38 cellular contexts compared by ENCODE assay signal in genomic region chrX:11331788-11332187, GRCh38. TPM values are rescaled to one million over a fixed set of nuclear protein-coding genes. Genes with fewer than 3 reads are reported as not detected.
"Had no signal": no experiment of that assay in that cellular context is flagged by ENCODE, and none has a peak within 500 bp of the region (broad histone marks: within the 10 kb centered on the region; RNA-seq: fewer than 3 reads in every experiment).

No MANE protein-coding gene starts in this region.

- H3K4me3 Mint-ChIP-seq: activated B cell treated with CpG ODN at 0.5 μM for 24 hours; activated CD4-positive, alpha-beta memory T cell treated with anti-CD3 and anti-CD28 coated beads for 36 hours; activated CD4-positive, alpha-beta T cell treated with anti-CD3 and anti-CD28 coated beads, Interleukin-2, amount 10 ng/mL, durations not matched to agents 24 days and 14 days; activated CD8-positive, alpha-beta T cell treated with anti-CD3 and anti-CD28 coated beads for 36 hours; activated naive CD4-positive, alpha-beta T cell treated with anti-CD3 and anti-CD28 coated beads for 36 hours; activated naive CD8-positive, alpha-beta T cell treated with anti-CD3 and anti-CD28 coated beads for 36 hours; activated T-cell treated with anti-CD3 and anti-CD28 coated beads, Interleukin-2, amount 50 U/mL, for 4 hours; activated T-cell treated with anti-CD3 and anti-CD28 coated beads, Interleukin-2, amount 50 U/mL, for 72 hours; activated T-helper 1 cell treated with anti-CD3 and anti-CD28 coated beads, Interleukin-12 subunit alpha, Interleukin-12 subunit beta, Interleukin-2, Interleukin-4 antibody, amounts not matched to agents 30 ng/mL and 10 ng/mL and 1 ng/mL, durations not matched to agents 14 hours and 24 hours and 36 hours; activated T-helper 17 cell treated with anti-CD3 and anti-CD28 coated beads, Interleukin-2, amount 50 U/mL, for 72 hours; T-helper 1 cell treated with Interleukin-12 subunit alpha and Interleukin-12 subunit beta and Interleukin-4 antibody, amounts not matched to agents 30 μg/mL and 1 μg/mL, for 36 hours; T-helper 2 cell treated with Interferon-gamma antibody and Interleukin-4, amounts not matched to agents 5 μg/mL and 100 μg/mL, for 36 hours had no signal

- ATAC-seq: activated CD8-positive, alpha-beta T cell treated with anti-CD3 and anti-CD28 coated beads for 36 hours; activated naive CD4-positive, alpha-beta T cell treated with anti-CD3 and anti-CD28 coated beads, Interleukin-2, amount 50 U/mL, for 72 hours; activated T-cell treated with anti-CD3 and anti-CD28 coated beads, Interleukin-2, amount 50 U/mL, for 4 hours; activated T-cell treated with anti-CD3 and anti-CD28 coated beads, Interleukin-2, amount 50 U/mL, for 72 hours; activated T-helper 17 cell treated with anti-CD3 and anti-CD28 coated beads, Interleukin-2, amount 50 U/mL, for 72 hours; body of pancreas had no signal

- H3K4me1 Mint-ChIP-seq: activated CD4-positive, alpha-beta T cell treated with anti-CD3 and anti-CD28 coated beads, Interleukin-2, amount 10 ng/mL, durations not matched to agents 24 days and 14 days; activated naive CD8-positive, alpha-beta T cell treated with anti-CD3 and anti-CD28 coated beads for 36 hours; activated T-helper 17 cell treated with anti-CD3 and anti-CD28 coated beads, Interleukin-2, amount 50 U/mL, for 72 hours had no signal

- H3K27ac ChIP-seq: adrenal gland, body of pancreas, brain microvascular endothelial cell, breast epithelium, VCaP had no signal

- H3K4me1 ChIP-seq: adrenal gland, body of pancreas, breast epithelium had no signal

- H3K27ac Mint-ChIP-seq: activated B cell treated with CpG ODN at 0.5 μM for 24 hours; activated CD4-positive, alpha-beta memory T cell treated with anti-CD3 and anti-CD28 coated beads for 36 hours; activated CD4-positive, alpha-beta T cell treated with anti-CD3 and anti-CD28 coated beads, Interleukin-2, amount 10 ng/mL, durations not matched to agents 24 days and 14 days; activated CD8-positive, alpha-beta T cell treated with anti-CD3 and anti-CD28 coated beads for 36 hours; activated naive CD4-positive, alpha-beta T cell treated with anti-CD3 and anti-CD28 coated beads for 36 hours; activated naive CD8-positive, alpha-beta T cell treated with anti-CD3 and anti-CD28 coated beads for 36 hours; activated T-cell treated with anti-CD3 and anti-CD28 coated beads, Interleukin-2, amount 50 U/mL, for 72 hours; activated T-helper 1 cell treated with anti-CD3 and anti-CD28 coated beads, Interleukin-12 subunit alpha, Interleukin-12 subunit beta, Interleukin-2, Interleukin-4 antibody, amounts not matched to agents 30 ng/mL and 10 ng/mL and 1 ng/mL, durations not matched to agents 14 hours and 24 hours and 36 hours; activated T-helper 17 cell treated with anti-CD3 and anti-CD28 coated beads, Interleukin-2, amount 50 U/mL, for 72 hours; T-helper 1 cell treated with Interleukin-12 subunit alpha and Interleukin-12 subunit beta and Interleukin-4 antibody, amounts not matched to agents 30 μg/mL and 1 μg/mL, for 36 hours; T-helper 2 cell treated with Interferon-gamma antibody and Interleukin-4, amounts not matched to agents 5 μg/mL and 100 μg/mL, for 36 hours had no signal

- H3K36me3 ChIP-seq: adrenal gland, brain microvascular endothelial cell, breast epithelium had no signal

- H3K27me3 Mint-ChIP-seq: activated CD4-positive, alpha-beta memory T cell treated with anti-CD3 and anti-CD28 coated beads for 36 hours; activated CD4-positive, alpha-beta T cell treated with anti-CD3 and anti-CD28 coated beads, Interleukin-2, amount 10 ng/mL, durations not matched to agents 24 days and 14 days; activated CD8-positive, alpha-beta T cell treated with anti-CD3 and anti-CD28 coated beads for 36 hours; activated naive CD8-positive, alpha-beta T cell treated with anti-CD3 and anti-CD28 coated beads for 36 hours; activated T-helper 17 cell treated with anti-CD3 and anti-CD28 coated beads, Interleukin-2, amount 50 U/mL, for 72 hours had no signal

- H3K36me3 Mint-ChIP-seq: activated CD4-positive, alpha-beta memory T cell treated with anti-CD3 and anti-CD28 coated beads for 36 hours; activated naive CD4-positive, alpha-beta T cell treated with anti-CD3 and anti-CD28 coated beads, Interleukin-2, amount 50 U/mL, for 72 hours; activated naive CD8-positive, alpha-beta T cell treated with anti-CD3 and anti-CD28 coated beads for 36 hours had no signal

- H3K4me3 ChIP-seq: adrenal gland, body of pancreas, breast epithelium had no signal

- DNase-seq: activated B cell treated with CpG ODN at 0.5 μM for 24 hours; activated CD4-positive, alpha-beta memory T cell treated with anti-CD3 and anti-CD28 coated beads for 36 hours; activated CD4-positive, alpha-beta T cell treated with anti-CD3 and anti-CD28 coated beads for 4 hours; activated CD4-positive, alpha-beta T cell treated with anti-CD3 and anti-CD28 coated beads, Interleukin-2, amount 10 ng/mL, durations not matched to agents 24 days and 14 days; activated CD4-positive, alpha-beta T cell treated with anti-CD3 and anti-CD28 coated beads, Interleukin-2, amount 50 U/mL, for 1 hour; activated CD4-positive, alpha-beta T cell treated with anti-CD3 and anti-CD28 coated beads, Interleukin-2, amount 50 U/mL, for 4 hours; activated CD4-positive, CD25-positive, alpha-beta regulatory T cell treated with anti-CD3 and anti-CD28 coated beads, Interleukin-2, amount 50 U/mL, for 72 hours; activated CD8-positive, alpha-beta memory T cell treated with anti-CD3 and anti-CD28 coated beads, Interleukin-2, amount 50 U/mL, for 4 hours; activated CD8-positive, alpha-beta T cell treated with anti-CD3 and anti-CD28 coated beads for 36 hours; activated effector memory CD4-positive, alpha-beta T cell treated with anti-CD3 and anti-CD28 coated beads, Interleukin-2, amount 50 U/mL, for 16 hours; activated gamma-delta T cell treated with Interleukin-2 at 50 U/mL for 16 hours; activated naive CD4-positive, alpha-beta T cell; activated naive CD4-positive, alpha-beta T cell treated with anti-CD3 and anti-CD28 coated beads for 36 hours; activated naive CD4-positive, alpha-beta T cell treated with anti-CD3 and anti-CD28 coated beads, Interleukin-2, amount 50 U/mL, for 16 hours; activated naive CD8-positive, alpha-beta T cell treated with anti-CD3 and anti-CD28 coated beads for 36 hours; activated T-cell treated with anti-CD3 and anti-CD28 coated beads for 4 hours; activated T-cell treated with anti-CD3 and anti-CD28 coated beads, Interleukin-2, amount 50 U/mL, for 1 hour; activated T-cell treated with anti-CD3 and anti-CD28 coated beads, Interleukin-2, amount 50 U/mL, for 4 hours; activated T-cell treated with anti-CD3 and anti-CD28 coated beads, Interleukin-2, amount 50 U/mL, for 72 hours; adrenal gland; amniotic stem cell; aorta; body of pancreas; brain microvascular endothelial cell; central memory CD4-positive, alpha-beta T cell; T-helper 1 cell; T-helper 2 cell; T-helper 9 cell had no signal

- H3K27me3 ChIP-seq: adrenal gland, body of pancreas, brain microvascular endothelial cell had no signal

- H3K9me3 ChIP-seq: adrenal gland, body of pancreas, breast epithelium had no signal

- H3K9me3 Mint-ChIP-seq: activated B cell treated with CpG ODN at 0.5 μM for 24 hours; activated CD4-positive, alpha-beta memory T cell treated with anti-CD3 and anti-CD28 coated beads for 36 hours; activated CD4-positive, alpha-beta T cell treated with anti-CD3 and anti-CD28 coated beads, Interleukin-2, amount 10 ng/mL, durations not matched to agents 24 days and 14 days; activated CD8-positive, alpha-beta T cell treated with anti-CD3 and anti-CD28 coated beads for 36 hours; activated naive CD4-positive, alpha-beta T cell treated with anti-CD3 and anti-CD28 coated beads for 36 hours; activated naive CD4-positive, alpha-beta T cell treated with anti-CD3 and anti-CD28 coated beads, Interleukin-2, amount 50 U/mL, for 72 hours; activated naive CD8-positive, alpha-beta T cell treated with anti-CD3 and anti-CD28 coated beads for 36 hours; activated T-cell treated with anti-CD3 and anti-CD28 coated beads, Interleukin-2, amount 50 U/mL, for 4 hours; activated T-helper 1 cell treated with anti-CD3 and anti-CD28 coated beads, Interleukin-12 subunit alpha, Interleukin-12 subunit beta, Interleukin-2, Interleukin-4 antibody, amounts not matched to agents 30 ng/mL and 10 ng/mL and 1 ng/mL, durations not matched to agents 14 hours and 24 hours and 36 hours; activated T-helper 17 cell treated with anti-CD3 and anti-CD28 coated beads, Interleukin-2, amount 50 U/mL, for 72 hours; T-helper 1 cell treated with Interleukin-12 subunit alpha and Interleukin-12 subunit beta and Interleukin-4 antibody, amounts not matched to agents 30 μg/mL and 1 μg/mL, for 36 hours; T-helper 2 cell treated with Interferon-gamma antibody and Interleukin-4, amounts not matched to agents 5 μg/mL and 100 μg/mL, for 36 hours had no signal

RNA-seq across cellular contexts. Expression of gene AMELX, which starts 38.6 kb away (rescaled TPM):
- total RNA-seq: activated B cell treated with CpG ODN at 0.5 μM for 24 hours; activated CD4-positive, alpha-beta memory T cell treated with anti-CD3 and anti-CD28 coated beads for 36 hours; activated CD4-positive, alpha-beta T cell treated with anti-CD3 and anti-CD28 coated beads, Interleukin-2, amount 10 ng/mL, durations not matched to agents 24 days and 14 days; activated CD8-positive, alpha-beta memory T cell treated with anti-CD3 and anti-CD28 coated beads for 36 hours; activated CD8-positive, alpha-beta T cell treated with anti-CD3 and anti-CD28 coated beads for 36 hours; activated naive CD4-positive, alpha-beta T cell treated with anti-CD3 and anti-CD28 coated beads for 36 hours; activated naive CD4-positive, alpha-beta T cell treated with anti-CD3 and anti-CD28 coated beads, Interleukin-2, amount 50 U/mL, for 72 hours; activated naive CD8-positive, alpha-beta T cell treated with anti-CD3 and anti-CD28 coated beads for 36 hours; activated T-cell treated with anti-CD3 and anti-CD28 coated beads, Interleukin-2, amount 50 U/mL, for 4 hours; activated T-cell treated with anti-CD3 and anti-CD28 coated beads, Interleukin-2, amount 50 U/mL, for 72 hours; activated T-helper 1 cell treated with anti-CD3 and anti-CD28 coated beads, Interleukin-12 subunit alpha, Interleukin-12 subunit beta, Interleukin-2, Interleukin-4 antibody, amounts not matched to agents 30 ng/mL and 10 ng/mL and 1 ng/mL, durations not matched to agents 14 hours and 24 hours and 36 hours; activated T-helper 17 cell treated with anti-CD3 and anti-CD28 coated beads, Interleukin-2, amount 50 U/mL, for 72 hours; adrenal gland; aorta; astrocyte; body of pancreas; breast epithelium; cardiac septum had no signal
- polyA plus RNA-seq: adrenal gland, aorta had no signal
